ENCODE assay signal across 8 cellular contexts in the genomic region with DNA sequence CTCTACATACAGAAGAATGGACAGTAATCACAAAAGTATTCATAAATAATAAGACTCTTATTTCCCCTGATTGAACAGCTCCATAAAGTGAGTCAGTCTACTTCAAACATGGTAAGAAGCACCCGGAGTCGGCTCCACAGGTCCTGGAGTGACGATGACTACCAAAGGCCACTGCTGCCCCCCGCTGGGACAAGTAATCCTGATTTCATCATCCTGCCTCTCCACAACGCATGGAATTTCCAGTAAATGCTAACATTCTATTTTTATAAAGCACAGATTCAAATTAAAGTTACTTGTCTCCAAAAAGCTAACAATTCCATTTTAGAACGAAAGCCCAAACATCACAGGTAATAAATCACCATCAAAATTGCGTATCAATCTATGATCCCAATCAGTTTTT. TPM values are rescaled to one million over a fixed set of nuclear protein-coding genes. Genes with fewer than 3 reads are reported as not detected.
DNase-seq lines count a peak whose midpoint lies in the region; ATAC-seq and TF ChIP-seq lines count a peak whose summit lies in the region.

No MANE protein-coding gene starts in this region.

- no peaks in the 10 kb centered on the region for H3K9me3 Mint-ChIP-seq in chondrocyte (ENCODE audit: low read depth)

- H3K4me1 Mint-ChIP-seq in chondrocyte (ENCODE audit: low read depth): peaks cover 27% of the 10 kb centered on the region

- H3K27me3 Mint-ChIP-seq in chondrocyte (ENCODE audit: low read depth): no peaks in the 10 kb centered on the region

- H3K27ac Mint-ChIP-seq in chondrocyte (ENCODE audit: unreplicated experiment): peak overlapping the region; percentile 88

- H3K36me3 Mint-ChIP-seq in chondrocyte (ENCODE audit: low read depth): peaks cover 11% of the 10 kb centered on the region

- H3K4me3 Mint-ChIP-seq in chondrocyte (ENCODE audit: unreplicated experiment): peak overlapping the region; percentile 34

- TF ChIP-seq CTCF in chondrocyte (IDR thresholded peaks at IDR 0.05) (peak; percentile 79), GM20000 (IDR thresholded peaks at IDR 0.05; ENCODE audit: extremely low read depth, missing control alignments) (no peak)

- DNase-seq in ELR (ENCODE audit: low read depth) (peak; percentile 98), NCI-H446 treated with DMSO at 0.1 percent for 48 hours (lab: John Stamatoyannopoulos, UW) (peak; percentile 12), chondrocyte (ENCODE audit: low spot score) (no peak), nucleus accumbens (lab: John Stamatoyannopoulos, UW) (peak in 29 of 56 donors; percentile 4 to 73 (median 27)), GM20000 (ENCODE audit: low spot score) (no peak), NCI-H345 (lab: John Stamatoyannopoulos, UW) (no peak)

- no peak for ATAC-seq in GM19351 (IDR thresholded peaks at IDR 0.05; ENCODE audit: unreplicated experiment)
- ATAC-seq in HG02642 (IDR thresholded peaks at IDR 0.05; ENCODE audit: poor library complexity, unreplicated experiment): no peak

RNA-seq across cellular contexts. Expression of a gene that starts 16.2 kb away (rescaled TPM):
- 15.6 to 21.2 TPM (median 18.8 TPM) in 3 replicates for total RNA-seq in chondrocyte

RNA-seq across cellular contexts. Expression of a gene that starts 16.6 kb away (rescaled TPM):
- total RNA-seq in chondrocyte: 161 to 170 TPM (median 165 TPM) in 3 replicates

Comparison
In these comparisons a context has a peak if more than half of its experiments do, and no peak if none do; other contexts are left out.
1. DNase-seq: peak in ELR (single experiment), NCI-H446 treated with DMSO at 0.1 percent for 48 hours (single experiment) and nucleus accumbens (29 of 56); none in chondrocyte (single experiment), GM20000 (single experiment) and NCI-H345 (single experiment).